17 cellular contexts compared by ENCODE assay signal in the genomic region with DNA sequence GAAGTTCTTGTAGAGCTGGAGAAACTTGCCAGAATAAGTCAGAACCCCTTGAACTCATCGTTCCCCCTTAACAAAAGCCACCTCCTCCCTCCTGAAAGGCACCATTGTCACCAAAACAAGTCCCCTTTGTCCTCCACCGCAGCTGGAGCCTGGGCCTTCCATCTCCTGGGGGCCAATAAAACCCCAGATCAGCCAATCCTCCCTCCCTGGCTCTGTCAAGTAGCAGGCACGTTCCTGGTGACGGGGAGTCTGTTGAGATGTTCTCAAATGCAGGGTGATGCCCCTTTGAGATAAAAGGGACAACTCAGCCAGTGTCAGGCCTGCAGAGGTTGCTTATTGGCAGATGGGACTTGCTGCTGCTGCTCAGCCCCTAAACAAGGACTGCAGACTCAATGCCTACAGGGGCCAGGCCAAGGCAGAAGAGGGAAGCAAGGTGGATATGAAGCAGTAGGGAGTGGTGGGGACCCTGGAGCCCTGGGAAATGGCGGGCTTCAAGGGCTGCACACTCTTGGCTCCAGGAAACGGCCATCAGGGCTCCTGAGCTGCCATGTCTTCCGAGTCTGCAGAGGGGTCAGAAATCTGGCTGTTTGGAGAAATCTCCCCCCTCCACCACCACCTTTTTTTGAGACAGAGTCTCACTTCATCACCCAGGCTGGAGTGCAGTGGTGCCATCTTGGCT.
A peak's percentile ranks its signal among the peaks of the same experiment; 100 is the strongest.
DNase-seq lines count a peak whose midpoint lies in the region; ATAC-seq and TF ChIP-seq lines count a peak whose summit lies in the region.
"Had no signal": no experiment of that assay in that cellular context is flagged by ENCODE, and none has a peak within 500 bp of the region (broad histone marks: within the 10 kb centered on the region; RNA-seq: fewer than 3 reads in every experiment).

No MANE protein-coding gene starts in this region.

- peak overlapping the region; percentile 98 for H3K27ac ChIP-seq in WERI-Rb-1
- H3K27ac ChIP-seq: epithelial cell of prostate, tibial artery had no signal

- TF ChIP-seq CTCF in CD14-positive monocyte (IDR thresholded peaks at IDR 0.05) (no peak), WERI-Rb-1 (IDR thresholded peaks at IDR 0.05; ENCODE audit: low read depth, low read length) (no peak)

- H3K9me3 ChIP-seq in WERI-Rb-1 (ENCODE audit: severe bottlenecking): no peaks in the 10 kb centered on the region
- H3K9me3 ChIP-seq: tibial artery had no signal

- peaks cover 21% of the 10 kb centered on the region for H3K36me3 ChIP-seq in WERI-Rb-1

- ATAC-seq in HG02571 (IDR thresholded peaks at IDR 0.05; ENCODE audit: unreplicated experiment) (no peak), GM21360 (IDR thresholded peaks at IDR 0.05; ENCODE audit: unreplicated experiment) (no peak), GM21515 (IDR thresholded peaks at IDR 0.05; ENCODE audit: unreplicated experiment) (no peak)
- ATAC-seq: activated CD8-positive, alpha-beta T cell treated with anti-CD3 and anti-CD28 coated beads, Interleukin-2, amount 10 ng/mL, durations not matched to agents 7 days and 5 days; left ventricle myocardium superior had no signal

- H3K27ac Mint-ChIP-seq in CD14-positive monocyte: peak overlapping the region in 2 of 7 donors; percentile 36 to 53
- H3K27ac Mint-ChIP-seq: activated CD8-positive, alpha-beta T cell treated with anti-CD3 and anti-CD28 coated beads, Interleukin-2, amount 10 ng/mL, durations not matched to agents 7 days and 5 days; activated naive CD4-positive, alpha-beta T cell treated with anti-CD3 and anti-CD28 coated beads, Interleukin-2, amount 10 ng/mL, durations not matched to agents 7 days and 5 days had no signal

- DNase-seq in CD14-positive monocyte (ENCODE audit: low spot score): peak; percentile 19
- no peak for DNase-seq in WERI-Rb-1
- peak; percentile 92 to 97 for DNase-seq in hippocampal formation (lab: John Stamatoyannopoulos, UW)
- DNase-seq in posterior cingulate gyrus: peak; percentile 52 to 98 (median 86)
- DNase-seq in NCI-H2171 treated with DMSO at 0.1 percent for 48 hours (lab: John Stamatoyannopoulos, UW): no peak
- DNase-seq: activated CD8-positive, alpha-beta T cell treated with anti-CD3 and anti-CD28 coated beads, Interleukin-2, amount 10 ng/mL, durations not matched to agents 7 days and 5 days; activated naive CD4-positive, alpha-beta T cell treated with anti-CD3 and anti-CD28 coated beads, Interleukin-2, amount 10 ng/mL, durations not matched to agents 7 days and 5 days; DMS79; left ventricle myocardium superior; NCI-H2081 treated with DMSO at 0.1 percent for 48 hours; stimulated activated CD4-positive, alpha-beta T cell treated with anti-CD3 and anti-CD28 coated beads, Interleukin-12 subunit alpha, Interleukin-12 subunit beta, amount 100 ng/mL, for 4 hours; tibial artery had no signal

- intact Hi-C loops in CD14-positive monocyte (cut with micrococcal nuclease): no loop called here
- intact Hi-C loops in posterior cingulate gyrus (cut with DNase I): no loop called here

- no peak overlapping the region for H3K4me3 ChIP-seq in WERI-Rb-1 (ENCODE audit: low read depth, low read length)
- H3K4me3 ChIP-seq: tibial artery had no signal

- no peaks in the 10 kb centered on the region for H3K4me1 Mint-ChIP-seq in CD14-positive monocyte

- H3K27me3 ChIP-seq in WERI-Rb-1 (ENCODE audit: insufficient read depth, low read depth, severe bottlenecking): no peaks in the 10 kb centered on the region
- H3K27me3 ChIP-seq: tibial artery had no signal

- no peak overlapping the region for H3K4me3 Mint-ChIP-seq in CD14-positive monocyte
- H3K4me3 Mint-ChIP-seq: activated CD8-positive, alpha-beta T cell treated with anti-CD3 and anti-CD28 coated beads, Interleukin-2, amount 10 ng/mL, durations not matched to agents 7 days and 5 days; activated naive CD4-positive, alpha-beta T cell treated with anti-CD3 and anti-CD28 coated beads, Interleukin-2, amount 10 ng/mL, durations not matched to agents 7 days and 5 days; central memory CD8-positive, alpha-beta T cell had no signal

- no peaks in the 10 kb centered on the region for H3K9me3 Mint-ChIP-seq in CD14-positive monocyte
- H3K9me3 Mint-ChIP-seq: activated naive CD4-positive, alpha-beta T cell treated with anti-CD3 and anti-CD28 coated beads, Interleukin-2, amount 10 ng/mL, durations not matched to agents 7 days and 5 days; central memory CD8-positive, alpha-beta T cell had no signal

- peaks cover 31 to 32% of the 10 kb centered on the region in 2 donors for H3K36me3 Mint-ChIP-seq in CD14-positive monocyte
- H3K36me3 Mint-ChIP-seq: activated naive CD4-positive, alpha-beta T cell treated with anti-CD3 and anti-CD28 coated beads, Interleukin-2, amount 10 ng/mL, durations not matched to agents 7 days and 5 days had no signal

- no peaks in the 10 kb centered on the region for H3K27me3 Mint-ChIP-seq in CD14-positive monocyte (ENCODE audit: low read depth in 3 of 3)
- H3K27me3 Mint-ChIP-seq: activated naive CD4-positive, alpha-beta T cell treated with anti-CD3 and anti-CD28 coated beads, Interleukin-2, amount 10 ng/mL, durations not matched to agents 7 days and 5 days; central memory CD8-positive, alpha-beta T cell had no signal

Comparison
In these comparisons a context has a peak if more than half of its experiments do, and no peak if none do; other contexts are left out.
1. DNase-seq: peak in CD14-positive monocyte (single experiment), hippocampal formation (2 of 2) and posterior cingulate gyrus (10 of 10); none in WERI-Rb-1 (single experiment) and NCI-H2171 treated with DMSO at 0.1 percent for 48 hours (single experiment).